Comparison of ENCODE assay signal across 24 cellular contexts in genomic region chr5:37120270-37120669, GRCh38.
DNase-seq lines count a peak whose midpoint lies in the region; ATAC-seq, FAIRE-seq and TF ChIP-seq lines count a peak whose summit lies in the region.
"Had no signal": no experiment of that assay in that cellular context is flagged by ENCODE, and none has a peak within 500 bp of the region (broad histone marks: within the 10 kb centered on the region; RNA-seq: fewer than 3 reads in every experiment).

No MANE protein-coding gene starts in this region.

- POLR2A ChIA-PET in HepG2 (lab: Yijun Ruan, JAX) = no interaction called here

- H3K4me2 ChIP-seq in DOHH2 (ENCODE audit: low read length) = peak overlapping the region; percentile 52
- no peak overlapping the region for H3K4me2 ChIP-seq in HepG2 (ENCODE audit: low read depth, low read length)

- H3K27ac ChIP-seq in DOHH2 (ENCODE audit: low read depth, low read length) (peak overlapping the region; percentile 25; the same call in 1 of the 2 replicates), HepG2 (ENCODE audit: extremely low read length, insufficient read depth, low read length) (no peak overlapping the region)

- in situ Hi-C loops in HepG2 (cut with HindIII; ENCODE audit: extremely low pct_ligation_motif_present, low pct_unique_long_range_greater_than_20kb) = no loop called here

- no peaks in the 10 kb centered on the region for H3K27me3 Mint-ChIP-seq in activated CD4-positive, alpha-beta T cell treated with anti-CD3 and anti-CD28 coated beads, Interleukin-2, amount 10 ng/mL, durations not matched to agents 24 days and 14 days

- H2AFZ ChIP-seq in HepG2 (ENCODE audit: low read length) = no peak overlapping the region

- intact Hi-C loops in activated CD4-positive, alpha-beta T cell treated with anti-CD3 and anti-CD28 coated beads, Interleukin-2, amount 10 ng/mL, durations not matched to agents 24 days and 14 days (cut with micrococcal nuclease) = no loop called here
- intact Hi-C loops in HepG2 (cut with micrococcal nuclease; ENCODE audit: unreplicated experiment) = no loop called here

- CTCF ChIA-PET in HepG2 (lab: Yijun Ruan, JAX; ENCODE audit: low intra/inter-chr PET ratio, low total read pairs) = no interaction called here

- BruUV-seq in HepG2 (replicated peaks; lab: Mats Ljungman, UMichigan) = no TSS peak

- H3K9me2 ChIP-seq in DOHH2 (replicated peaks; ENCODE audit: control insufficient read depth, low read length) = no peaks in the 10 kb centered on the region

- peaks cover 24% of the 10 kb centered on the region for H3K4me1 ChIP-seq in DOHH2 (ENCODE audit: control insufficient read depth, low read length)
- H3K4me1 ChIP-seq in HepG2 (ENCODE audit: insufficient read depth, low read length) = no peaks in the 10 kb centered on the region
- H3K4me1 ChIP-seq: BE2C had no signal

- no peaks in the 10 kb centered on the region for H3F3A ChIP-seq in DOHH2 (ENCODE audit: control insufficient read depth, insufficient read depth)

- no peak for FAIRE-seq in HepG2 (lab: Jason Lieb, UNC)
- FAIRE-seq: G401.6, H1 had no signal

- no peaks in the 10 kb centered on the region for H3K9me3 Mint-ChIP-seq in activated CD4-positive, alpha-beta T cell treated with anti-CD3 and anti-CD28 coated beads, Interleukin-2, amount 10 ng/mL, durations not matched to agents 24 days and 14 days

- H3K79me2 ChIP-seq in DOHH2 (ENCODE audit: control insufficient read depth, low read length) (no peaks in the 10 kb centered on the region), HepG2 (ENCODE audit: insufficient read depth, low read length) (no peaks in the 10 kb centered on the region)

- TF ChIP-seq RAD21 in HepG2 (CRISPR knock-in tag; IDR thresholded peaks at IDR 0.05) = no peak

- no peak overlapping the region for H3K9ac ChIP-seq in HepG2 (ENCODE audit: insufficient read depth, low read depth, low read length)

- ATAC-seq in HepG2 = no peak
- ATAC-seq: Panc1 had no signal

- H3K36me3 ChIP-seq in DOHH2 (ENCODE audit: control insufficient read depth, low read length) (no peaks in the 10 kb centered on the region), HepG2 (replicated peaks in 1 of 2; ENCODE audit: control insufficient read depth in 1 of 2, insufficient read depth in 2 of 2, low read length in 2 of 2) (peaks cover 0 to 12% of the 10 kb centered on the region in 2 experiments; a peak in 2 of 5 replicates)
- H3K36me3 ChIP-seq: BE2C had no signal

- H4K20me1 ChIP-seq in DOHH2 (ENCODE audit: control insufficient read depth, insufficient read depth, low read depth, low read length) (no peaks in the 10 kb centered on the region), HepG2 (ENCODE audit: insufficient read depth, low read length) (no peaks in the 10 kb centered on the region)

- H3K9me3 ChIP-seq in DOHH2 (ENCODE audit: control insufficient read depth, insufficient read depth, low read length) (no peaks in the 10 kb centered on the region), HepG2 (ENCODE audit: low read length) (no peaks in the 10 kb centered on the region)
- H3K9me3 ChIP-seq: BE2C had no signal

- H3K4me3 Mint-ChIP-seq in activated CD4-positive, alpha-beta T cell treated with anti-CD3 and anti-CD28 coated beads, Interleukin-2, amount 10 ng/mL, durations not matched to agents 24 days and 14 days = no peak overlapping the region

- H3K36me3 Mint-ChIP-seq in activated CD4-positive, alpha-beta T cell treated with anti-CD3 and anti-CD28 coated beads, Interleukin-2, amount 10 ng/mL, durations not matched to agents 24 days and 14 days (ENCODE audit: low read depth) = peaks cover 15% of the 10 kb centered on the region

- no peak for TF ChIP-seq POLR2A in HepG2 (IDR thresholded peaks at IDR 0.05; ENCODE audit: insufficient read depth in 1 of 2, low read depth in 2 of 2, low read length in 2 of 2)

- peak; percentile 59 for DNase-seq in activated CD4-positive, alpha-beta T cell treated with anti-CD3 and anti-CD28 coated beads, Interleukin-2, amount 10 ng/mL, durations not matched to agents 24 days and 14 days
- no peak for DNase-seq in activated CD4-positive, alpha-beta T cell treated with anti-CD3 and anti-CD28 coated beads, Interleukin-2, amount 50 U/mL, for 1 hour
- peak; percentile 20 for DNase-seq in NAMALWA (ENCODE audit: low spot score)
- DNase-seq in EL = no peak
- no peak for DNase-seq in HepG2 (ENCODE audit: low spot score)
- no peak for DNase-seq in cortex of kidney (lab: John Stamatoyannopoulos, UW)
- DNase-seq: 8988T; ACHN; BE2C; DMS153; HCEC 1CT; NCI-H1105 treated with DMSO at 0.1 percent for 48 hours; NCI-H146; NCI-H2107; NCI-H524 treated with DMSO at 0.1 percent for 48 hours; NCI-H774; NK-92 treated with Interleukin-12 subunit alpha and Interleukin-12 subunit beta, amount 100 ng/mL, for 24 hours; SHP77 treated with DMSO at 0.1 percent for 48 hours; T-helper 1 cell had no signal

- H3K4me3 ChIP-seq in DOHH2 (ENCODE audit: low read length) = peak overlapping the region; percentile 25
- no peak overlapping the region for H3K4me3 ChIP-seq in HepG2 (replicated peaks in 1 of 3; ENCODE audit: insufficient read depth in 1 of 3, low read depth in 2 of 3, low read length in 3 of 3)

- no peak overlapping the region for H3K27ac Mint-ChIP-seq in activated CD4-positive, alpha-beta T cell treated with anti-CD3 and anti-CD28 coated beads, Interleukin-2, amount 10 ng/mL, durations not matched to agents 24 days and 14 days

- H3K27me3 ChIP-seq in DOHH2 (ENCODE audit: control insufficient read depth, low read length) (no peaks in the 10 kb centered on the region), HepG2 (ENCODE audit: control insufficient read depth in 1 of 2, insufficient read depth in 2 of 2, low read length in 2 of 2) (no peaks in the 10 kb centered on the region)
- H3K27me3 ChIP-seq: BE2C had no signal

- TF ChIP-seq CTCF in DOHH2 (IDR thresholded peaks at IDR 0.05; ENCODE audit: low read depth, low read length, poor library complexity, severe bottlenecking) (no peak), GM12873 (IDR thresholded peaks at IDR 0.05; ENCODE audit: insufficient read depth, low read depth, low read length, missing control alignments) (peak; percentile 6), HepG2 (CRISPR knock-in tag; IDR thresholded peaks at IDR 0.05) (no peak)

- H3K4me1 Mint-ChIP-seq in activated CD4-positive, alpha-beta T cell treated with anti-CD3 and anti-CD28 coated beads, Interleukin-2, amount 10 ng/mL, durations not matched to agents 24 days and 14 days = peaks cover 8% of the 10 kb centered on the region

- TF ChIP-seq EP300 in HepG2 (IDR thresholded peaks at IDR 0.05; ENCODE audit: low read depth in 2 of 2, low read length in 2 of 2) = no peak
- no peak for TF ChIP-seq EP300 in HepG2 (CRISPR knock-in tag; IDR thresholded peaks at IDR 0.05; ENCODE audit: borderline replicate concordance)

- 80% methylated on average over 5 of the region's 5 CpGs for WGBS in HepG2 (ENCODE audit: low lambda C conversion rate)

TF ChIP-seq in HepG2, 621 proteins besides CTCF, POLR2A, EP300 and RAD21:
- no peak for TF ChIP-seq HINFP (CRISPR knock-in tag; IDR thresholded peaks at IDR 0.05; ENCODE audit: low read depth)

Comparison
In these comparisons a context has a peak if more than half of its experiments do, and no peak if none do; other contexts are left out.
1. DNase-seq: peak in activated CD4-positive, alpha-beta T cell treated with anti-CD3 and anti-CD28 coated beads, Interleukin-2, amount 10 ng/mL, durations not matched to agents 24 days and 14 days (single experiment) and NAMALWA (single experiment); none in activated CD4-positive, alpha-beta T cell treated with anti-CD3 and anti-CD28 coated beads, Interleukin-2, amount 50 U/mL, for 1 hour (single experiment), EL (single experiment), HepG2 (single experiment) and cortex of kidney (single experiment).